ENCODE assay signal across 9 cellular contexts in the genomic region with DNA sequence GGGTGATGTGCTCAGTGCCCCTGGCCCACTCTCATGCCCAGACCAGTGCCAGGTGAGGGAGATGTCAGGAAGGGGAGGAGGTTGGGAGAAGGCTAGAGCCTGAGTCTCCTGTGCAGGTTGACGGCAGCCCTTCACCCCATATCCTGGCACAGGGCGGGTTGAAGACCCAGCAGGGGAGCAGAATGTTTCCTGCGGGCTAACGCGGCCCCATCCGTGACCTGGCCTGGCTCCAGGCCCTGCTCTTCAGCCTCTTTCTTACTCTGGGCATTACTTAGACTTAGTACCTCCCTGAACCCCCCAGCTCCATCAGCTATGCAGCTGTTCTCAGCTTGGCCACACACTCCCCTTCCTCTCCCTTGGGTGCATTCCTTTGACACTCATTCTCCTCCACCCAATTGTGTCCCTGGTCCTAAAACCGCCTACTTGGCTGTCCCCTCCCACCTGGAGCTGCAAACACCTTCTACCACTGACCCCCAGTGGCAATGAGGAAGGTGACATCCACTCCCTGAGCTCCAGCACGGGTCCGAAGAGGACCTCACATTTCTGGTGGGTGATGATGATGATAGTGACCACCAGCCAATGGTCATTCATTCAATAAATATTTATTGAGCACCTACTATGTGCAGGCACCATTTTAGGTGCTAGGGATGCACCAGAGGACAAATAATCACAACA.
DNase-seq lines count a peak whose midpoint lies in the region; ATAC-seq and TF ChIP-seq lines count a peak whose summit lies in the region.
"Had no signal": no experiment of that assay in that cellular context is flagged by ENCODE, and none has a peak within 500 bp of the region (broad histone marks: within the 10 kb centered on the region; RNA-seq: fewer than 3 reads in every experiment).

No MANE protein-coding gene starts in this region.

- no peak overlapping the region for H3K9ac ChIP-seq in endodermal cell (ENCODE audit: extremely low read depth, low read length, poor library complexity, severe bottlenecking)

- 76 to 100% methylated on average over 1 to 9 of the region's 9 CpGs for WGBS in endodermal cell (ENCODE audit: insufficient coverage in 1 of 2, insufficient read length in 1 of 2), 2 experiments

- peaks cover 6% of the 10 kb centered on the region for H3K4me1 ChIP-seq in left ventricle myocardium inferior
- no peaks in the 10 kb centered on the region for H3K4me1 ChIP-seq in endodermal cell (ENCODE audit: control insufficient read depth, insufficient read depth, low read length)

- peaks cover 4% of the 10 kb centered on the region for H3K27me3 Mint-ChIP-seq in endodermal cell (ENCODE audit: insufficient read depth)
- peaks cover 56% of the 10 kb centered on the region for H3K27me3 Mint-ChIP-seq in T-helper 17 cell
- peaks cover 2% of the 10 kb centered on the region for H3K27me3 Mint-ChIP-seq in activated T-helper 2 cell treated with anti-CD3 and anti-CD28 coated beads, Interferon-gamma antibody, Interleukin-2, Interleukin-4, amounts not matched to agents 10 μg/mL and 5 μg/mL and 100 μg/mL, durations not matched to agents 14 hours and 24 hours and 36 hours (ENCODE audit: low read depth)

- DNase-seq in cardiac septum (ENCODE audit: low spot score) (peak; percentile 57), left ventricle myocardium inferior (no peak), NCI-H510A (lab: John Stamatoyannopoulos, UW) (peak; percentile 35), endodermal cell (peak; percentile 81), nucleus accumbens (lab: John Stamatoyannopoulos, UW) (no peak), T-helper 17 cell (no peak)
- no peak for DNase-seq in activated CD8-positive, alpha-beta memory T cell treated with anti-CD3 and anti-CD28 coated beads for 24 hours
- no peak for DNase-seq in activated T-helper 2 cell treated with anti-CD3 and anti-CD28 coated beads, Interferon-gamma antibody, Interleukin-2, Interleukin-4, amounts not matched to agents 10 μg/mL and 5 μg/mL and 100 μg/mL, durations not matched to agents 14 hours and 24 hours and 36 hours (ENCODE audit: low spot score)

- H3K36me3 ChIP-seq in left ventricle myocardium inferior = no peaks in the 10 kb centered on the region
- no peaks in the 10 kb centered on the region for H3K36me3 ChIP-seq in endodermal cell (ENCODE audit: control insufficient read depth, insufficient read depth, low read length)

- no peak for ATAC-seq in T-helper 17 cell
- ATAC-seq: activated T-helper 17 cell treated with anti-CD3 and anti-CD28 coated beads, Interleukin-2, amount 50 U/mL, for 72 hours had no signal

- H3K36me3 Mint-ChIP-seq in endodermal cell (ENCODE audit: low read depth) = no peaks in the 10 kb centered on the region
- peaks cover 3% of the 10 kb centered on the region for H3K36me3 Mint-ChIP-seq in T-helper 17 cell (ENCODE audit: low read depth)
- no peaks in the 10 kb centered on the region for H3K36me3 Mint-ChIP-seq in activated T-helper 2 cell treated with anti-CD3 and anti-CD28 coated beads, Interferon-gamma antibody, Interleukin-2, Interleukin-4, amounts not matched to agents 10 μg/mL and 5 μg/mL and 100 μg/mL, durations not matched to agents 14 hours and 24 hours and 36 hours (ENCODE audit: low read depth)

- H3K9me3 Mint-ChIP-seq in endodermal cell = no peaks in the 10 kb centered on the region
- no peaks in the 10 kb centered on the region for H3K9me3 Mint-ChIP-seq in activated T-helper 2 cell treated with anti-CD3 and anti-CD28 coated beads, Interferon-gamma antibody, Interleukin-2, Interleukin-4, amounts not matched to agents 10 μg/mL and 5 μg/mL and 100 μg/mL, durations not matched to agents 14 hours and 24 hours and 36 hours
- H3K9me3 Mint-ChIP-seq: activated T-helper 17 cell treated with anti-CD3 and anti-CD28 coated beads, Interleukin-2, amount 50 U/mL, for 72 hours had no signal

- H3K27ac ChIP-seq in left ventricle myocardium inferior (replicated peaks) (no peak overlapping the region), endodermal cell (ENCODE audit: low read depth, low read length) (no peak overlapping the region)

- intact Hi-C loops in cardiac septum (cut with DNase I) (no loop called here), left ventricle myocardium inferior (cut with micrococcal nuclease) (no loop called here)
- intact Hi-C loops in activated T-helper 2 cell treated with anti-CD3 and anti-CD28 coated beads, Interferon-gamma antibody, Interleukin-2, Interleukin-4, amounts not matched to agents 10 μg/mL and 5 μg/mL and 100 μg/mL, durations not matched to agents 14 hours and 24 hours and 36 hours (cut with micrococcal nuclease) = no loop called here

- peaks cover 71% of the 10 kb centered on the region for H3K27me3 ChIP-seq in left ventricle myocardium inferior (ENCODE audit: low read depth)
- H3K27me3 ChIP-seq in endodermal cell (ENCODE audit: control insufficient read depth, insufficient read depth, low read length, poor library complexity, severe bottlenecking) = no peaks in the 10 kb centered on the region

- H3K9me3 ChIP-seq in left ventricle myocardium inferior (replicated peaks) (peaks cover 6% of the 10 kb centered on the region), endodermal cell (ENCODE audit: control insufficient read depth, low read length) (peaks cover under 1% of the 10 kb centered on the region), T-helper 17 cell (ENCODE audit: control insufficient read depth, low read length, poor library complexity, severe bottlenecking) (no peaks in the 10 kb centered on the region)

- H3K4me1 Mint-ChIP-seq in endodermal cell (peaks cover 16% of the 10 kb centered on the region), T-helper 17 cell (no peaks in the 10 kb centered on the region)
- no peaks in the 10 kb centered on the region for H3K4me1 Mint-ChIP-seq in activated T-helper 2 cell treated with anti-CD3 and anti-CD28 coated beads, Interferon-gamma antibody, Interleukin-2, Interleukin-4, amounts not matched to agents 10 μg/mL and 5 μg/mL and 100 μg/mL, durations not matched to agents 14 hours and 24 hours and 36 hours (ENCODE audit: low read depth)
- H3K4me1 Mint-ChIP-seq: activated T-helper 17 cell treated with anti-CD3 and anti-CD28 coated beads, Interleukin-2, amount 50 U/mL, for 72 hours had no signal

- no peak for TF ChIP-seq CTCF in left ventricle myocardium inferior (IDR thresholded peaks at IDR 0.05; ENCODE audit: borderline replicate concordance)
- TF ChIP-seq CTCF in endodermal cell (conservative IDR thresholded peaks at IDR 0.05) = peak; percentile 70

- no peak overlapping the region for H3K4me3 Mint-ChIP-seq in endodermal cell
- no peak overlapping the region for H3K4me3 Mint-ChIP-seq in T-helper 17 cell
- no peak overlapping the region for H3K4me3 Mint-ChIP-seq in activated T-helper 2 cell treated with anti-CD3 and anti-CD28 coated beads, Interferon-gamma antibody, Interleukin-2, Interleukin-4, amounts not matched to agents 10 μg/mL and 5 μg/mL and 100 μg/mL, durations not matched to agents 14 hours and 24 hours and 36 hours (ENCODE audit: low read depth)
- H3K4me3 Mint-ChIP-seq: activated T-helper 17 cell treated with anti-CD3 and anti-CD28 coated beads, Interleukin-2, amount 50 U/mL, for 72 hours had no signal

- no peak overlapping the region for H3K4me3 ChIP-seq in left ventricle myocardium inferior
- H3K4me3 ChIP-seq in endodermal cell (ENCODE audit: low read length) = no peak overlapping the region

- H3K27ac Mint-ChIP-seq in endodermal cell (no peak overlapping the region), T-helper 17 cell (no peak overlapping the region)
- no peak overlapping the region for H3K27ac Mint-ChIP-seq in activated T-helper 2 cell treated with anti-CD3 and anti-CD28 coated beads, Interferon-gamma antibody, Interleukin-2, Interleukin-4, amounts not matched to agents 10 μg/mL and 5 μg/mL and 100 μg/mL, durations not matched to agents 14 hours and 24 hours and 36 hours
- H3K27ac Mint-ChIP-seq: activated T-helper 17 cell treated with anti-CD3 and anti-CD28 coated beads, Interleukin-2, amount 50 U/mL, for 72 hours had no signal

Comparison
In these comparisons a context has a peak if more than half of its experiments do, and no peak if none do; other contexts are left out.
1. DNase-seq: peak in cardiac septum (single experiment), NCI-H510A (single experiment) and endodermal cell (single experiment); none in left ventricle myocardium inferior (single experiment), nucleus accumbens (0 of 56), activated CD8-positive, alpha-beta memory T cell treated with anti-CD3 and anti-CD28 coated beads for 24 hours (single experiment), T-helper 17 cell (0 of 3) and activated T-helper 2 cell treated with anti-CD3 and anti-CD28 coated beads, Interferon-gamma antibody, Interleukin-2, Interleukin-4, amounts not matched to agents 10 μg/mL and 5 μg/mL and 100 μg/mL, durations not matched to agents 14 hours and 24 hours and 36 hours (single experiment).